Comparison of ENCODE assay signal across 13 cellular contexts in genomic region chr6:91149246-91149645, GRCh38.
"Had no signal": no experiment of that assay in that cellular context is flagged by ENCODE, and none has a peak within 500 bp of the region (broad histone marks: within the 10 kb centered on the region; RNA-seq: fewer than 3 reads in every experiment).

No MANE protein-coding gene starts in this region.

- H3K27ac ChIP-seq: ovary had no signal

- H3K4me3 Mint-ChIP-seq: activated naive CD4-positive, alpha-beta T cell treated with anti-CD3 and anti-CD28 coated beads, Interleukin-2, amount 10 ng/mL, durations not matched to agents 7 days and 5 days; brain; neural crest cell had no signal

- H3K36me3 Mint-ChIP-seq: activated naive CD4-positive, alpha-beta T cell treated with anti-CD3 and anti-CD28 coated beads, Interleukin-2, amount 10 ng/mL, durations not matched to agents 7 days and 5 days; brain had no signal

- DNase-seq: activated naive CD4-positive, alpha-beta T cell treated with anti-CD3 and anti-CD28 coated beads, Interleukin-2, amount 10 ng/mL, durations not matched to agents 7 days and 5 days; amniotic stem cell; glutamatergic neuron; mesendoderm; ovary; stimulated activated CD4-positive, alpha-beta T cell treated with anti-CD3 and anti-CD28 coated beads, Interleukin-4, amount 100 ng/mL, for 1 hour; stimulated activated CD8-positive, alpha-beta memory T cell treated with anti-CD3 and anti-CD28 coated beads, Interleukin-4, amount 100 ng/mL, for 48 hours; stimulated activated naive CD8-positive, alpha-beta T cell treated with anti-CD3 and anti-CD28 coated beads, Interleukin-15, Interleukin-2, amounts not matched to agents 100 U/mL and 50 U/mL, for 24 hours; T-helper 2 cell had no signal

- ATAC-seq: left lobe of liver; stimulated activated naive CD8-positive, alpha-beta T cell treated with anti-CD3 and anti-CD28 coated beads, Interleukin-15, Interleukin-2, amounts not matched to agents 100 U/mL and 50 U/mL, for 24 hours had no signal

- H3K36me3 ChIP-seq: ovary had no signal

- H3K27me3 Mint-ChIP-seq: activated naive CD4-positive, alpha-beta T cell treated with anti-CD3 and anti-CD28 coated beads, Interleukin-2, amount 10 ng/mL, durations not matched to agents 7 days and 5 days; brain had no signal

- H3K9me3 ChIP-seq: ovary had no signal

- H3K9me3 Mint-ChIP-seq: activated naive CD4-positive, alpha-beta T cell treated with anti-CD3 and anti-CD28 coated beads, Interleukin-2, amount 10 ng/mL, durations not matched to agents 7 days and 5 days; activated T-helper 2 cell treated with anti-CD3 and anti-CD28 coated beads, Interferon-gamma antibody, Interleukin-2, Interleukin-4, amounts not matched to agents 10 μg/mL and 5 μg/mL and 100 μg/mL, durations not matched to agents 14 hours and 24 hours and 36 hours; neural crest cell had no signal

- H3K4me1 Mint-ChIP-seq: activated naive CD4-positive, alpha-beta T cell treated with anti-CD3 and anti-CD28 coated beads, Interleukin-2, amount 10 ng/mL, durations not matched to agents 7 days and 5 days had no signal

- H3K27ac Mint-ChIP-seq: activated naive CD4-positive, alpha-beta T cell treated with anti-CD3 and anti-CD28 coated beads, Interleukin-2, amount 10 ng/mL, durations not matched to agents 7 days and 5 days; activated T-helper 2 cell treated with anti-CD3 and anti-CD28 coated beads, Interferon-gamma antibody, Interleukin-2, Interleukin-4, amounts not matched to agents 10 μg/mL and 5 μg/mL and 100 μg/mL, durations not matched to agents 14 hours and 24 hours and 36 hours had no signal

- H3K27me3 ChIP-seq: ovary had no signal

- H3K4me3 ChIP-seq: ovary had no signal
